ENCODE assay signal across 17 cellular contexts in genomic region chr6:52861151-52861550, GRCh38. TPM values are rescaled to one million over a fixed set of nuclear protein-coding genes. Genes with fewer than 3 reads are reported as not detected.
"Had no signal": no experiment of that assay in that cellular context is flagged by ENCODE, and none has a peak within 500 bp of the region (broad histone marks: within the 10 kb centered on the region; RNA-seq: fewer than 3 reads in every experiment).

No MANE protein-coding gene starts in this region.

RNA-seq across cellular contexts. Expression of gene GSTA5, which starts 20.5 kb away (rescaled TPM):
- total RNA-seq: dermis blood vessel endothelial cell; esophagus squamous epithelium; heart right ventricle; kidney; left lobe of liver; liver; lung microvascular endothelial cell; mucosa of gallbladder; naive thymus-derived CD4-positive, alpha-beta T cell; osteocyte; psoas muscle; renal cortical epithelial cell; right cardiac atrium; sigmoid colon; skeletal muscle tissue; testis; uterus had no signal
- polyA plus RNA-seq: heart right ventricle; liver; naive thymus-derived CD4-positive, alpha-beta T cell; psoas muscle; right cardiac atrium; sigmoid colon had no signal

RNA-seq across cellular contexts. Expression of gene GSTA3, which starts 48.3 kb away (rescaled TPM):
- total RNA-seq: dermis blood vessel endothelial cell; esophagus squamous epithelium; heart right ventricle; kidney; left lobe of liver; liver; lung microvascular endothelial cell; mucosa of gallbladder; naive thymus-derived CD4-positive, alpha-beta T cell; osteocyte; psoas muscle; renal cortical epithelial cell; right cardiac atrium; sigmoid colon; skeletal muscle tissue had no signal
- polyA plus RNA-seq: heart right ventricle; liver; naive thymus-derived CD4-positive, alpha-beta T cell; psoas muscle; right cardiac atrium; sigmoid colon had no signal

RNA-seq across cellular contexts. Expression of gene GSTA1, which starts 57.5 kb away (rescaled TPM):
- total RNA-seq: dermis blood vessel endothelial cell; heart right ventricle; lung microvascular endothelial cell; naive thymus-derived CD4-positive, alpha-beta T cell; osteocyte; right cardiac atrium; sigmoid colon; skeletal muscle tissue had no signal
- polyA plus RNA-seq: heart right ventricle; naive thymus-derived CD4-positive, alpha-beta T cell had no signal
